In the genomic region with DNA sequence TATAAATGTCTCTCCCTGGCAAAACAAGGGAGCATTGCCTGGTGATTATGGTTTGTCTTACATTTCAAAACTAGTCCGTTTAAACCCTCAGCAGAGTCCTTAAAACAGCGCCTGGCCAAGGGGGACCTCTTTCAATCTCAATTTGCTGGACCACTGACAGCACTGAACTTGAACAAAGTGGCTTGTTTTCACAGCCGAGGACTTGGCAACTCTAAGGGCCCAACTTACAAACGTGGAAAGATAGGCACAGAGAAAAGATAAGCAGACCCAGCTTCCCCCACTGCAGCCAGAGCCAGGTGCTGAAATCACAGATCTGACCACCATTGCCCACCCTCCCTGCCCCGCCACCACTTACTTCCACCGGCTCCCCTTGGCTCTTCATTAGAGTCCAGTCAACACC, we compare ENCODE assay signal across 15 cellular contexts.
DNase-seq lines count a peak whose midpoint lies in the region; ATAC-seq and TF ChIP-seq lines count a peak whose summit lies in the region.
"Had no signal": no experiment of that assay in that cellular context is flagged by ENCODE, and none has a peak within 500 bp of the region (broad histone marks: within the 10 kb centered on the region; RNA-seq: fewer than 3 reads in every experiment).

No MANE protein-coding gene starts in this region.

- no peak overlapping the region for H3K14ac ChIP-seq in neuronal stem cell (ENCODE audit: low read length)

- no peak overlapping the region for H4K91ac ChIP-seq in neuronal stem cell (ENCODE audit: low read depth, low read length, poor library complexity)

- no peaks in the 10 kb centered on the region for H3K9me3 ChIP-seq in right atrium auricular region
- no peaks in the 10 kb centered on the region for H3K9me3 ChIP-seq in esophagus muscularis mucosa
- H3K9me3 ChIP-seq in neuronal stem cell (replicated peaks in 1 of 2; ENCODE audit: control insufficient read depth in 2 of 2, insufficient read depth in 1 of 2, low read depth in 1 of 2, low read length in 2 of 2), result no peaks in the 10 kb centered on the region
- H3K9me3 ChIP-seq: BE2C, Caco-2 had no signal

- 67% methylated on average over 6 of the region's 6 CpGs for WGBS in esophagus muscularis mucosa
- no CpG with 5 or more reads among the region's 6 CpGs for WGBS in neuronal stem cell (ENCODE audit: extremely low coverage in 2 of 2, insufficient read length in 2 of 2, insufficient replicate concordance in 1 of 2), 2 donors

- no peak overlapping the region for H4K8ac ChIP-seq in neuronal stem cell (ENCODE audit: low read depth, low read length)

- H3K36me3 ChIP-seq in right atrium auricular region, result no peaks in the 10 kb centered on the region
- no peaks in the 10 kb centered on the region for H3K36me3 ChIP-seq in esophagus muscularis mucosa
- H3K36me3 ChIP-seq in neuronal stem cell (replicated peaks in 1 of 2; ENCODE audit: control insufficient read depth in 2 of 2, insufficient read depth in 2 of 2, low read length in 2 of 2), result no peaks in the 10 kb centered on the region
- H3K36me3 ChIP-seq: BE2C had no signal

- H3K9ac ChIP-seq in neuronal stem cell (ENCODE audit: low read depth, low read length, poor library complexity), result no peak overlapping the region
- H3K9ac ChIP-seq: GM23248 had no signal

- no peak for TF ChIP-seq POLR2A in esophagus muscularis mucosa (IDR thresholded peaks at IDR 0.05; ENCODE audit: low read depth)

- H3K27ac Mint-ChIP-seq in T-cell, result peak overlapping the region; percentile 23 to 74

- no peak overlapping the region for H3K4ac ChIP-seq in neuronal stem cell (ENCODE audit: low read length)

- H2BK120ac ChIP-seq in neuronal stem cell (ENCODE audit: low read depth, low read length), result no peak overlapping the region

- no peaks in the 10 kb centered on the region for H3K79me1 ChIP-seq in neuronal stem cell (ENCODE audit: low read depth, low read length)

- H3K27ac ChIP-seq in right atrium auricular region (no peak overlapping the region), esophagus muscularis mucosa (replicated peaks in 1 of 4) (no peak overlapping the region), neuronal stem cell (replicated peaks; ENCODE audit: low read length) (no peak overlapping the region)
- H3K27ac ChIP-seq: GM23248, HL-60 had no signal

- H3K4me1 Mint-ChIP-seq in T-cell, result peaks cover 34 to 49% (median 42%) of the 10 kb centered on the region in 3 donors

- TF ChIP-seq CTCF in right atrium auricular region (IDR thresholded peaks at IDR 0.05), result no peak
- TF ChIP-seq CTCF in esophagus muscularis mucosa (IDR thresholded peaks at IDR 0.05), result no peak

- ATAC-seq in left ventricle myocardium superior (peak; percentile 38), T-cell (replicated peaks in 1 of 4) (no peak)

- H3K9me3 Mint-ChIP-seq in T-cell, result no peaks in the 10 kb centered on the region
- H3K9me3 Mint-ChIP-seq: CD4-positive, CD25-positive, alpha-beta regulatory T cell had no signal

- H3K36me3 Mint-ChIP-seq in T-cell, result no peaks in the 10 kb centered on the region
- H3K36me3 Mint-ChIP-seq: CD4-positive, CD25-positive, alpha-beta regulatory T cell had no signal

- H3K27me3 ChIP-seq in right atrium auricular region (no peaks in the 10 kb centered on the region), esophagus muscularis mucosa (no peaks in the 10 kb centered on the region), neuronal stem cell (ENCODE audit: control insufficient read depth in 3 of 3, insufficient read depth in 3 of 3, low read depth in 1 of 3, low read length in 3 of 3) (peaks cover 0 to 18% (median 0%) of the 10 kb centered on the region in 3 experiments)
- H3K27me3 ChIP-seq: BE2C had no signal

- H3K4me1 ChIP-seq in right atrium auricular region (peaks cover 0 to 11% of the 10 kb centered on the region in 2 donors), esophagus muscularis mucosa (no peaks in the 10 kb centered on the region), neuronal stem cell (ENCODE audit: control insufficient read depth in 2 of 2, insufficient read depth in 1 of 2, low read depth in 1 of 2, low read length in 2 of 2) (peaks cover 0 to 6% of the 10 kb centered on the region in 2 donors)
- H3K4me1 ChIP-seq: BE2C, Caco-2 had no signal

- no peak overlapping the region for H2BK15ac ChIP-seq in neuronal stem cell (ENCODE audit: low read length)

- no peaks in the 10 kb centered on the region for H3K27me3 Mint-ChIP-seq in T-cell

- H3K4me3 Mint-ChIP-seq in T-cell, result no peak overlapping the region
- H3K4me3 Mint-ChIP-seq: CD4-positive, CD25-positive, alpha-beta regulatory T cell had no signal

- no peak overlapping the region for H3K18ac ChIP-seq in neuronal stem cell (ENCODE audit: low read length)

- H2BK5ac ChIP-seq in neuronal stem cell (ENCODE audit: low read length), result no peak overlapping the region

- intact Hi-C loops in left ventricle myocardium superior (cut with micrococcal nuclease), result no loop called here
- intact Hi-C loops in esophagus muscularis mucosa (cut with DNase I), result no loop called here

- no peak overlapping the region for H3K23ac ChIP-seq in neuronal stem cell (ENCODE audit: low read depth, low read length, poor library complexity)

- H3K4me3 ChIP-seq in right atrium auricular region (no peak overlapping the region), esophagus muscularis mucosa (no peak overlapping the region), neuronal stem cell (ENCODE audit: low read length in 2 of 2) (no peak overlapping the region)
- H3K4me3 ChIP-seq: GM23248 had no signal

- H2BK12ac ChIP-seq in neuronal stem cell (ENCODE audit: low read length), result no peak overlapping the region

- TF ChIP-seq EP300 in esophagus muscularis mucosa (IDR thresholded peaks at IDR 0.05), result no peak

- DNase-seq in left ventricle myocardium superior (no peak), right atrium auricular region (ENCODE audit: low spot score) (no peak), T-cell (no peak), esophagus muscularis mucosa (ENCODE audit: extremely low spot score) (peak; percentile 57), NCI-H446 (lab: John Stamatoyannopoulos, UW) (no peak), neuronal stem cell (ENCODE audit: low spot score) (no peak)
- DNase-seq: BE2C; C1 segment of cervical spinal cord; Caco-2; CD4-positive, CD25-positive, alpha-beta regulatory T cell; DMS79; GDM1; GM23248; HCEC 1CT had no signal

- H3K4me2 ChIP-seq in neuronal stem cell (ENCODE audit: insufficient read depth, low read length, poor library complexity, severe bottlenecking), result no peak overlapping the region

- no peak overlapping the region for H2AK5ac ChIP-seq in neuronal stem cell (ENCODE audit: low read depth, low read length)

- POLR2A ChIA-PET in T-cell (lab: Charles Lee), result no interaction called here

- CTCF ChIA-PET in T-cell (lab: Charles Lee), result no interaction called here

- H2AFZ ChIP-seq in neuronal stem cell (ENCODE audit: low read length), result no peak overlapping the region
- H2AFZ ChIP-seq: GM23248 had no signal
